In the genomic region with DNA sequence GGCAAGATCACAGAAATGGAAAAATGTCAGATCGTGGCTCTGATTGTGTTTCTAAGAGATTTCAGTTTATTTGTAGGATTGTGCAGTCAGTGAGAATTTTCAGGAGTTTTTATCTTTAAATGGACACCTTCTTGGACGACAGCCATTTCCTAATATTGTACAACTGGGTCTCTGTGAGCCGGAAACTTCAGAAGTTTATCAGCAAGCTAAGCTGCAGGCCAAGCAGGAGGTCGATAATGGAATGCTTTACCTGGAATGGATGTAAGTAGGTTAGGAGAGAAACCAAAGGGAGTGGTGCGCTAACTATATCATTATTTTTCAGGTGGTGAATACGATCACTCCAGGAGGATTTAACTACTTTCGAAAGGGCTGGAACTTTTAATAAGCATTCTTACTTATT, we compare ENCODE assay signal across 2 cellular contexts.
A peak's percentile ranks its signal among the peaks of the same experiment; 100 is the strongest.
TF ChIP-seq lines count a peak whose summit lies in the region.

No MANE protein-coding gene starts in this region.

TF ChIP-seq in liver, 16 proteins besides CTCF, POLR2A, EP300 and RAD21:
- TF ChIP-seq HNF4A (conservative IDR thresholded peaks at IDR 0.05) (peak in 1 of 2 donors; percentile 26), SP1 (IDR thresholded peaks at IDR 0.05) (no peak), YY1 (IDR thresholded peaks at IDR 0.05) (peak; percentile 39), FOXA2 (IDR thresholded peaks at IDR 0.05) (no peak), GABPA (IDR thresholded peaks at IDR 0.05 in 1 of 2, conservative IDR thresholded peaks at IDR 0.05 in 1 of 2) (no peak)
- TF ChIP-seq, protein P1, sequence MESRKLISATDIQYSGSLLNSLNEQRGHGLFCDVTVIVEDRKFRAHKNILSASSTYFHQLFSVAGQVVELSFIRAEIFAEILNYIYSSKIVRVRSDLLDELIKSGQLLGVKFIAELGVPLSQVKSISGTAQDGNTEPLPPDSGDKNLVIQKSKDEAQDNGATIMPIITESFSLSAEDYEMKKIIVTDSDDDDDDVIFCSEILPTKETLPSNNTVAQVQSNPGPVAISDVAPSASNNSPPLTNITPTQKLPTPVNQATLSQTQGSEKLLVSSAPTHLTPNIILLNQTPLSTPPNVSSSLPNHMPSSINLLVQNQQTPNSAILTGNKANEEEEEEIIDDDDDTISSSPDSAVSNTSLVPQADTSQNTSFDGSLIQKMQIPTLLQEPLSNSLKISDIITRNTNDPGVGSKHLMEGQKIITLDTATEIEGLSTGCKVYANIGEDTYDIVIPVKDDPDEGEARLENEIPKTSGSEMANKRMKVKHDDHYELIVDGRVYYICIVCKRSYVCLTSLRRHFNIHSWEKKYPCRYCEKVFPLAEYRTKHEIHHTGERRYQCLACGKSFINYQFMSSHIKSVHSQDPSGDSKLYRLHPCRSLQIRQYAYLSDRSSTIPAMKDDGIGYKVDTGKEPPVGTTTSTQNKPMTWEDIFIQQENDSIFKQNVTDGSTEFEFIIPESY (IDR thresholded peaks at IDR 0.05), result no peak

TF ChIP-seq in HepG2, 621 proteins besides CTCF, POLR2A, EP300 and RAD21:
- no peak for TF ChIP-seq ZNF883 (CRISPR knock-in tag; IDR thresholded peaks at IDR 0.05; ENCODE audit: not compliant biosample characterization)
- TF ChIP-seq, protein P2, sequence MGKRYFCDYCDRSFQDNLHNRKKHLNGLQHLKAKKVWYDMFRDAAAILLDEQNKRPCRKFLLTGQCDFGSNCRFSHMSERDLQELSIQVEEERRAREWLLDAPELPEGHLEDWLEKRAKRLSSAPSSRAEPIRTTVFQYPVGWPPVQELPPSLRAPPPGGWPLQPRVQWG (CRISPR knock-in tag; IDR thresholded peaks at IDR 0.05; ENCODE audit: borderline replicate concordance, low read depth), result no peak
- TF ChIP-seq ZNF562 (CRISPR knock-in tag; IDR thresholded peaks at IDR 0.05; ENCODE audit: borderline replicate concordance), result no peak
- no peak for TF ChIP-seq IKZF4 (CRISPR knock-in tag; IDR thresholded peaks at IDR 0.05; ENCODE audit: borderline replicate concordance, low read depth, not compliant biosample characterization)
- TF ChIP-seq, protein P3, sequence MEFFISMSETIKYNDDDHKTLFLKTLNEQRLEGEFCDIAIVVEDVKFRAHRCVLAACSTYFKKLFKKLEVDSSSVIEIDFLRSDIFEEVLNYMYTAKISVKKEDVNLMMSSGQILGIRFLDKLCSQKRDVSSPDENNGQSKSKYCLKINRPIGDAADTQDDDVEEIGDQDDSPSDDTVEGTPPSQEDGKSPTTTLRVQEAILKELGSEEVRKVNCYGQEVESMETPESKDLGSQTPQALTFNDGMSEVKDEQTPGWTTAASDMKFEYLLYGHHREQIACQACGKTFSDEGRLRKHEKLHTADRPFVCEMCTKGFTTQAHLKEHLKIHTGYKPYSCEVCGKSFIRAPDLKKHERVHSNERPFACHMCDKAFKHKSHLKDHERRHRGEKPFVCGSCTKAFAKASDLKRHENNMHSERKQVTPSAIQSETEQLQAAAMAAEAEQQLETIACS (CRISPR knock-in tag; IDR thresholded peaks at IDR 0.05), result no peak
- no peak for TF ChIP-seq PLRG1 (conservative IDR thresholded peaks at IDR 0.05)
- TF ChIP-seq ZNF296 (CRISPR knock-in tag; conservative IDR thresholded peaks at IDR 0.05), result no peak
- no peak for TF ChIP-seq ZNF292 (CRISPR knock-in tag; IDR thresholded peaks at IDR 0.05; ENCODE audit: borderline replicate concordance, low read depth)
- no peak for TF ChIP-seq RARG (CRISPR knock-in tag; IDR thresholded peaks at IDR 0.05; ENCODE audit: low read depth)
- no peak for TF ChIP-seq ZNF451 (CRISPR knock-in tag; IDR thresholded peaks at IDR 0.05)
- TF ChIP-seq, protein P4, sequence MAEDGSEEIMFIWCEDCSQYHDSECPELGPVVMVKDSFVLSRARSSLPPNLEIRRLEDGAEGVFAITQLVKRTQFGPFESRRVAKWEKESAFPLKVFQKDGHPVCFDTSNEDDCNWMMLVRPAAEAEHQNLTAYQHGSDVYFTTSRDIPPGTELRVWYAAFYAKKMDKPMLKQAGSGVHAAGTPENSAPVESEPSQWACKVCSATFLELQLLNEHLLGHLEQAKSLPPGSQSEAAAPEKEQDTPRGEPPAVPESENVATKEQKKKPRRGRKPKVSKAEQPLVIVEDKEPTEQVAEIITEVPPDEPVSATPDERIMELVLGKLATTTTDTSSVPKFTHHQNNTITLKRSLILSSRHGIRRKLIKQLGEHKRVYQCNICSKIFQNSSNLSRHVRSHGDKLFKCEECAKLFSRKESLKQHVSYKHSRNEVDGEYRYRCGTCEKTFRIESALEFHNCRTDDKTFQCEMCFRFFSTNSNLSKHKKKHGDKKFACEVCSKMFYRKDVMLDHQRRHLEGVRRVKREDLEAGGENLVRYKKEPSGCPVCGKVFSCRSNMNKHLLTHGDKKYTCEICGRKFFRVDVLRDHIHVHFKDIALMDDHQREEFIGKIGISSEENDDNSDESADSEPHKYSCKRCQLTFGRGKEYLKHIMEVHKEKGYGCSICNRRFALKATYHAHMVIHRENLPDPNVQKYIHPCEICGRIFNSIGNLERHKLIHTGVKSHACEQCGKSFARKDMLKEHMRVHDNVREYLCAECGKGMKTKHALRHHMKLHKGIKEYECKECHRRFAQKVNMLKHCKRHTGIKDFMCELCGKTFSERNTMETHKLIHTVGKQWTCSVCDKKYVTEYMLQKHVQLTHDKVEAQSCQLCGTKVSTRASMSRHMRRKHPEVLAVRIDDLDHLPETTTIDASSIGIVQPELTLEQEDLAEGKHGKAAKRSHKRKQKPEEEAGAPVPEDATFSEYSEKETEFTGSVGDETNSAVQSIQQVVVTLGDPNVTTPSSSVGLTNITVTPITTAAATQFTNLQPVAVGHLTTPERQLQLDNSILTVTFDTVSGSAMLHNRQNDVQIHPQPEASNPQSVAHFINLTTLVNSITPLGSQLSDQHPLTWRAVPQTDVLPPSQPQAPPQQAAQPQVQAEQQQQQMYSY (CRISPR knock-in tag; IDR thresholded peaks at IDR 0.05), result no peak
- TF ChIP-seq RCOR2 (CRISPR knock-in tag; IDR thresholded peaks at IDR 0.05), result no peak
- TF ChIP-seq, protein P5, sequence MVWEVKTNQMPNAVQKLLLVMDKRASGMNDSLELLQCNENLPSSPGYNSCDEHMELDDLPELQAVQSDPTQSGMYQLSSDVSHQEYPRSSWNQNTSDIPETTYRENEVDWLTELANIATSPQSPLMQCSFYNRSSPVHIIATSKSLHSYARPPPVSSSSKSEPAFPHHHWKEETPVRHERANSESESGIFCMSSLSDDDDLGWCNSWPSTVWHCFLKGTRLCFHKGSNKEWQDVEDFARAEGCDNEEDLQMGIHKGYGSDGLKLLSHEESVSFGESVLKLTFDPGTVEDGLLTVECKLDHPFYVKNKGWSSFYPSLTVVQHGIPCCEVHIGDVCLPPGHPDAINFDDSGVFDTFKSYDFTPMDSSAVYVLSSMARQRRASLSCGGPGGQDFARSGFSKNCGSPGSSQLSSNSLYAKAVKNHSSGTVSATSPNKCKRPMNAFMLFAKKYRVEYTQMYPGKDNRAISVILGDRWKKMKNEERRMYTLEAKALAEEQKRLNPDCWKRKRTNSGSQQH (CRISPR knock-in tag; IDR thresholded peaks at IDR 0.05; ENCODE audit: low read depth), result no peak
- TF ChIP-seq EZH2 (conservative IDR thresholded peaks at IDR 0.05; ENCODE audit: low read depth, low read length), result no peak
